In the genomic region with DNA sequence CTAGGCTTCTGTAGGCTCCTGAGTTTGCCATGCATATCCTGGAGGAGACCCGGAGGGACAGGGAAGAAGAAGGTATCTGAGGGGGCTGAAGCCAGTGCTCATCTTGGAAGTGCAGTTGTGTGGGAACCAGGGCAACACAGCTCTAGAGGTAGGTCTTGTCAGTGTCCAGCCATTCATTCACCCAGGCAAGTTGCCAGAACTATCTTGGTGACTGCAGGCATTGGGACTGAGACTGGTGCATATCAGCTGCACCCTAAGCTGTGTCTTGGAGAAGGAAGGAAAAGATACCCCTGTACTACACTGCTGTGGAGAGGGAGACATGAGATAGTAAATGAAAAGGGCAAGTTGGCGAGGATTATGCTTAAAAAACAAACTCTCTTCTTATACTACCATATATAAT, we compare ENCODE assay signal across 29 cellular contexts.
"Had no signal": no experiment of that assay in that cellular context is flagged by ENCODE, and none has a peak within 500 bp of the region (broad histone marks: within the 10 kb centered on the region; RNA-seq: fewer than 3 reads in every experiment).

No MANE protein-coding gene starts in this region.

- H3K27ac ChIP-seq: ascending aorta, coronary artery, WERI-Rb-1 had no signal

- H3K36me3 ChIP-seq: ascending aorta, MG63, WERI-Rb-1 had no signal

- H3K9me3 ChIP-seq: ascending aorta, MG63 had no signal

- DNase-seq: activated CD4-positive, alpha-beta T cell treated with anti-CD3 and anti-CD28 coated beads for 1 hour; activated CD4-positive, alpha-beta T cell treated with anti-CD3 and anti-CD28 coated beads for 48 hours; activated CD4-positive, alpha-beta T cell treated with anti-CD3 and anti-CD28 coated beads, Interleukin-2, amount 50 U/mL, for 48 hours; activated CD4-positive, CD25-positive, alpha-beta regulatory T cell; activated CD8-positive, alpha-beta T cell treated with anti-CD3 and anti-CD28 coated beads, Interleukin-2, amount 10 ng/mL, durations not matched to agents 7 days and 5 days; activated gamma-delta T cell; activated naive CD4-positive, alpha-beta T cell treated with Interleukin-2 at 50 U/mL for 16 hours; activated naive CD8-positive, alpha-beta T cell treated with anti-CD3 and anti-CD28 coated beads, Interleukin-2, amount 10 ng/mL, durations not matched to agents 7 days and 5 days; activated T-cell treated with anti-CD3 and anti-CD28 coated beads, Interleukin-2, amount 50 U/mL, for 24 hours; amygdala; MG63; NCI-H1048; NCI-H1105 treated with DMSO at 0.1 percent for 48 hours; NCI-H1436; NCI-H1694; NCI-H1930; NCI-H2081 treated with DMSO at 0.1 percent for 48 hours; NCI-H226; NCI-H446 treated with DMSO at 0.1 percent for 48 hours; NCI-H524; NCI-H69; NCI-H82; NK-92 treated with Interleukin-12 subunit alpha and Interleukin-12 subunit beta, amount 100 ng/mL, for 24 hours; Right ventricle myocardium superior; SW 1271; T1000; WERI-Rb-1 had no signal

- ATAC-seq: activated CD8-positive, alpha-beta T cell treated with anti-CD3 and anti-CD28 coated beads, Interleukin-2, amount 10 ng/mL, durations not matched to agents 7 days and 5 days had no signal

- H3K4me3 ChIP-seq: ascending aorta, coronary artery, MG63 had no signal
